Comparison of ENCODE assay signal across 1 cellular context in genomic region chr14:77760381-77761204, GRCh38.
TF ChIP-seq lines count a peak whose summit lies in the region.

TSS of gene SNW1 (minus strand) at chr14:77761156. CDS start at chr14:77761127, 29 bp downstream.

TF ChIP-seq in GM12878, 131 proteins besides CTCF, POLR2A, EP300 and RAD21 (continued from another document and continues in another):
- 0 out of 2 replicates have a peak, but pooled peaks have one; percentile 32 for TF ChIP-seq ATF2 (IDR thresholded peaks at IDR 0.05; ENCODE audit: low read length)
- no peak for TF ChIP-seq YBX1 (IDR thresholded peaks at IDR 0.05)
- peak; percentile 41 for TF ChIP-seq RUNX3 (IDR thresholded peaks at IDR 0.05; ENCODE audit: low read length)
- peak; percentile 59 for TF ChIP-seq CREB1 (IDR thresholded peaks at IDR 0.05; ENCODE audit: low read depth)
- TF ChIP-seq CUX1 (IDR thresholded peaks at IDR 0.05; ENCODE audit: insufficient replicate concordance, low read depth, low read length) = no peak
- TF ChIP-seq RBBP5 (conservative IDR thresholded peaks at IDR 0.05) = no peak
- peak; percentile 35; the same call in 1 of the 2 replicates for TF ChIP-seq BACH1 (IDR thresholded peaks at IDR 0.05; ENCODE audit: borderline replicate concordance)
- peak; percentile 70; the same call in 1 of the 2 replicates for TF ChIP-seq CBFB (IDR thresholded peaks at IDR 0.05; ENCODE audit: low read depth)
- TF ChIP-seq ZNF687 (IDR thresholded peaks at IDR 0.05) = no peak
- no peak for TF ChIP-seq ZBTB4 (CRISPR knock-in tag; IDR thresholded peaks at IDR 0.05)
- TF ChIP-seq SMAD5 (IDR thresholded peaks at IDR 0.05; ENCODE audit: low read depth) = 0 out of 2 replicates have a peak, but pooled peaks have one; percentile 42
- no peak for TF ChIP-seq ESRRA (IDR thresholded peaks at IDR 0.05; ENCODE audit: low read length)
- TF ChIP-seq JUNB (IDR thresholded peaks at IDR 0.05) = no peak
- peak; percentile 69 for TF ChIP-seq NKRF (conservative IDR thresholded peaks at IDR 0.05)
- no peak for TF ChIP-seq SMAD1 (IDR thresholded peaks at IDR 0.05; ENCODE audit: low read depth, partially characterized antibody)
- 0 out of 3 replicates have a peak, but pooled peaks have one; percentile 36 for TF ChIP-seq POU2F2 (IDR thresholded peaks at IDR 0.05; ENCODE audit: borderline replicate concordance, low read depth, low read length)
- peak; percentile 85 for TF ChIP-seq GABPA (IDR thresholded peaks at IDR 0.05; ENCODE audit: low read depth)
- peak; percentile 86 for TF ChIP-seq ZBTB40 (IDR thresholded peaks at IDR 0.05; ENCODE audit: borderline replicate concordance)
- no peak for TF ChIP-seq SKIL (IDR thresholded peaks at IDR 0.05; ENCODE audit: low read depth, poor library complexity, severe bottlenecking)
- TF ChIP-seq STAT1 (conservative IDR thresholded peaks at IDR 0.05) = no peak
- TF ChIP-seq CHD1 (IDR thresholded peaks at IDR 0.05; ENCODE audit: low read depth, low read length) = no peak
- TF ChIP-seq BRCA1 (IDR thresholded peaks at IDR 0.05; ENCODE audit: low read depth, low read length) = no peak
- TF ChIP-seq RELB (IDR thresholded peaks at IDR 0.05; ENCODE audit: low read depth) = peak; percentile 88; the same call in 1 of the 2 replicates
- TF ChIP-seq TCF12 (IDR thresholded peaks at IDR 0.05; ENCODE audit: low read depth, low read length) = peak; percentile 52; the same call in 1 of the 2 replicates
- TF ChIP-seq JUND (IDR thresholded peaks at IDR 0.05; ENCODE audit: low read depth, low read length) = no peak
- no peak for TF ChIP-seq MAX (IDR thresholded peaks at IDR 0.05; ENCODE audit: low read depth, low read length)
- peak; percentile 83 for TF ChIP-seq ASH2L (IDR thresholded peaks at IDR 0.05; ENCODE audit: borderline replicate concordance, low read depth)
